8 cellular contexts compared by ENCODE assay signal in the genomic region with DNA sequence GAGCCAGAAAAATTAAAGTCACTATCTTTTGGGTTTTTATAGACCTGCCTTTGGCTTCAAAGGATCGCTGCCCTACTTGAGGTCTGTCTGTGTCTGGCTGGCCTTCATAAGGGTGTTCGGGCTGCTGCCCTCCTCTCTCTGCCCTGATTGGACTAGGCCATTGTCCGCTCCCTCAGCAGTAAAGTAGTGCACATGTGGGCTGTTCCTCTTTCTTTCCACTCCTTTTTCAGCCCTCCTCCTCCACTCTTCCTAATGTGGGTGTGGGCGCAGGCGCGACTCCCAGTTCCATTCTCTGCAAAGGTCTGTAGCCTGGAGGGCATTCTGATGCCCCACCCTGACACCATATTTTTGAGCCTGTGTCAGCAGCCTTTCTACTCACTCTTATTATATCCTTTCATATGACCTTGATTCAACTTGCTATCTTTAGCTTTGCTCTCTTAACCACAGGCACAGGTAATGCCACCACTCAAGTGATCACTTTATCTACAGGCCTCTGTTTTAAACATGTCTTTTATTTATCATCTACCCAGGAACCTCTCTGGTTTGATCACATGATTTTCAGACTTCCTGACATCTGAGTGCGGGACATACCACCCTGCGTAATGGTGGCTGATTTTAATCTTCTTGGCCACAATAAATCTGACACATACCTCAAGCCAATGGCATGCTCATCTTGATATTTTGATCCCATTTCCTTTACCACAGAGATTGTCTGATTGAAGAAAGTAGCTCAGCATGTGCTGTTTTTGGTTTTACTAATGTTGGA.
DNase-seq lines count a peak whose midpoint lies in the region; ATAC-seq and TF ChIP-seq lines count a peak whose summit lies in the region.

No MANE protein-coding gene starts in this region.

- 49 to 68% methylated on average over 8 of the region's 8 CpGs for WGBS in heart right ventricle, 2 donors

- ATAC-seq in heart right ventricle (peak; percentile 44 to 88 (median 84)), thoracic aorta (ENCODE audit: insufficient number of reproducible peaks, low FRiP score, low read depth) (no peak)

- H3K27me3 ChIP-seq in heart right ventricle (no peaks in the 10 kb centered on the region), thoracic aorta (replicated peaks; ENCODE audit: insufficient read depth) (no peaks in the 10 kb centered on the region)

- H3K4me3 ChIP-seq in heart right ventricle, result no peak overlapping the region
- H3K4me3 ChIP-seq in thoracic aorta, result no peak overlapping the region

- peaks cover 6% of the 10 kb centered on the region for H3K36me3 Mint-ChIP-seq in activated CD4-positive, alpha-beta memory T cell treated with anti-CD3 and anti-CD28 coated beads for 36 hours
- H3K36me3 Mint-ChIP-seq in endothelial cell (ENCODE audit: low read depth, unreplicated experiment), result no peaks in the 10 kb centered on the region

- CTCF ChIA-PET in activated CD4-positive, alpha-beta memory T cell treated with anti-CD3 and anti-CD28 coated beads for 36 hours (lab: Charles Lee), result interaction anchor here (0.6 kb wide), 1 partner anchor 202 kb away, joined by 3 read pairs; no protein-coding TSS in a partner anchor

- no peaks in the 10 kb centered on the region for H3K9me3 Mint-ChIP-seq in activated CD4-positive, alpha-beta memory T cell treated with anti-CD3 and anti-CD28 coated beads for 36 hours
- no peaks in the 10 kb centered on the region for H3K9me3 Mint-ChIP-seq in endothelial cell (ENCODE audit: unreplicated experiment)

- peak overlapping the region; percentile 80 for H3K27ac Mint-ChIP-seq in activated CD4-positive, alpha-beta memory T cell treated with anti-CD3 and anti-CD28 coated beads for 36 hours
- H3K27ac Mint-ChIP-seq in endothelial cell (ENCODE audit: unreplicated experiment), result no peak overlapping the region

- intact Hi-C loops in activated CD4-positive, alpha-beta memory T cell treated with anti-CD3 and anti-CD28 coated beads for 36 hours (cut with micrococcal nuclease), result loop anchor here (1.0 to 2.0 kb wide), 2 partner anchors 10 to 136 kb away; no protein-coding TSS in a partner anchor
- intact Hi-C loops in heart right ventricle (cut with DNase I), result loop anchor here in 6 of 10 donors (1.0 to 10.0 kb wide), 8 partner anchors 64 to 135 kb away; no protein-coding TSS in a partner anchor

- peak; percentile 17 to 20 for DNase-seq in activated CD4-positive, alpha-beta T cell treated with anti-CD3 and anti-CD28 coated beads for 4 hours
- DNase-seq in activated CD4-positive, alpha-beta T cell treated with anti-CD3 and anti-CD28 coated beads for 1 hour, result no peak
- DNase-seq in activated CD4-positive, alpha-beta memory T cell treated with anti-CD3 and anti-CD28 coated beads for 36 hours, result peak; percentile 63
- DNase-seq in heart right ventricle, result peak; percentile 49 to 76
- DNase-seq in thoracic aorta (ENCODE audit: low spot score), result no peak
- DNase-seq in substantia nigra (lab: John Stamatoyannopoulos, UW), result no peak
- DNase-seq in endothelial cell (ENCODE audit: low spot score), result no peak
- DNase-seq in KBM-7, result no peak

- peaks cover 7% of the 10 kb centered on the region for H3K27me3 Mint-ChIP-seq in activated CD4-positive, alpha-beta memory T cell treated with anti-CD3 and anti-CD28 coated beads for 36 hours
- H3K27me3 Mint-ChIP-seq in endothelial cell (ENCODE audit: unreplicated experiment), result no peaks in the 10 kb centered on the region

- in situ Hi-C loops in KBM-7 (cut with MboI; ENCODE audit: low pct_unique_long_range_greater_than_20kb, low sequenced_read_pairs), result no loop called here

- H3K4me1 Mint-ChIP-seq in activated CD4-positive, alpha-beta memory T cell treated with anti-CD3 and anti-CD28 coated beads for 36 hours (ENCODE audit: low read depth), result peaks cover 51% of the 10 kb centered on the region
- H3K4me1 Mint-ChIP-seq in endothelial cell (ENCODE audit: unreplicated experiment), result peaks cover 16% of the 10 kb centered on the region

- peaks cover 7 to 89% (median 74%) of the 10 kb centered on the region in 9 donors for H3K4me1 ChIP-seq in heart right ventricle
- H3K4me1 ChIP-seq in thoracic aorta (ENCODE audit: control insufficient read depth in 1 of 2, low read depth in 2 of 2), result peaks cover 31 to 96% of the 10 kb centered on the region in 2 donors

- H3K9me3 ChIP-seq in heart right ventricle (no peaks in the 10 kb centered on the region), thoracic aorta (no peaks in the 10 kb centered on the region)

- TF ChIP-seq CTCF in heart right ventricle (IDR thresholded peaks at IDR 0.05) (no peak), thoracic aorta (IDR thresholded peaks at IDR 0.05) (no peak), endothelial cell (IDR thresholded peaks at IDR 0.05; ENCODE audit: unreplicated experiment) (no peak)

- H3K36me3 ChIP-seq in heart right ventricle, result no peaks in the 10 kb centered on the region
- H3K36me3 ChIP-seq in thoracic aorta, result no peaks in the 10 kb centered on the region

- POLR2A ChIA-PET in activated CD4-positive, alpha-beta memory T cell treated with anti-CD3 and anti-CD28 coated beads for 36 hours (lab: Charles Lee), result interaction anchor here (1.0 to 2.1 kb wide), 2 partner anchors 10 to 31 kb away, joined by 4 to 6 read pairs; no protein-coding TSS in a partner anchor

- H3K4me3 Mint-ChIP-seq in activated CD4-positive, alpha-beta memory T cell treated with anti-CD3 and anti-CD28 coated beads for 36 hours, result peak overlapping the region; percentile 30
- no peak overlapping the region for H3K4me3 Mint-ChIP-seq in endothelial cell (ENCODE audit: unreplicated experiment)

- peak overlapping the region; percentile 53 to 97 (median 87) for H3K27ac ChIP-seq in heart right ventricle
- H3K27ac ChIP-seq in thoracic aorta, result peak overlapping the region; percentile 39 to 52
- no peak overlapping the region for H3K27ac ChIP-seq in substantia nigra (ENCODE audit: low read depth, low read length, poor library complexity, severe bottlenecking)

Comparison
In these comparisons a context has a peak if more than half of its experiments do, and no peak if none do; other contexts are left out.
1. DNase-seq: peak in activated CD4-positive, alpha-beta T cell treated with anti-CD3 and anti-CD28 coated beads for 4 hours (2 of 2), activated CD4-positive, alpha-beta memory T cell treated with anti-CD3 and anti-CD28 coated beads for 36 hours (single experiment) and heart right ventricle (2 of 2); none in activated CD4-positive, alpha-beta T cell treated with anti-CD3 and anti-CD28 coated beads for 1 hour (single experiment), thoracic aorta (single experiment), substantia nigra (0 of 49), endothelial cell (single experiment) and KBM-7 (single experiment).